15 cellular contexts compared by ENCODE assay signal in the genomic region with DNA sequence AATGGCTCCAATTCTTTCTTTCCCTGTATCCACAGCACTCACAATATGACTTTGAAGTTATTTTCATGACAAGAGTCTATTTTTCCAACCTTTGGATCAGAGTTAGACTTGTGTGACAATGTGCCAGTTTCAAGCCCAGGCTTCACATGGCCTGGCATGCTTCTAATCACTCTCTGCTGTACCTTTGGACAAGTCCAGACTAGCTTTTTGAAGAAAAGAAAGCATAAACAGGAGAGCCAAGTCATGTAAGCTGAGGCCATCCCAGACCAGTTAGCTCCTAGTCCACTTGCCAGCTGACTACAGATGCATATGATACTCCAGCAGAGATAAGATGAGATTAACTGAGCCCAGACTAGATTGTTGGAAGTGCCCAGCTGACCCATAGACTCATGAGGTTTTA.
DNase-seq lines count a peak whose midpoint lies in the region; ATAC-seq lines count a peak whose summit lies in the region.
"Had no signal": no experiment of that assay in that cellular context is flagged by ENCODE, and none has a peak within 500 bp of the region (broad histone marks: within the 10 kb centered on the region; RNA-seq: fewer than 3 reads in every experiment).

No MANE protein-coding gene starts in this region.

- no peak overlapping the region for H3K27ac ChIP-seq in epithelial cell of prostate

- DNase-seq in NCI-H2196 (lab: John Stamatoyannopoulos, UW; ENCODE audit: unreplicated experiment) (peak; percentile 3), NCI-H2196 treated with DMSO at 0.1 percent for 48 hours (lab: John Stamatoyannopoulos, UW; ENCODE audit: unreplicated experiment) (no peak), NCI-H69 (lab: John Stamatoyannopoulos, UW) (peak; percentile 44), epithelial cell of prostate (ENCODE audit: low read depth, low spot score) (peak; percentile 37), CD1c-positive myeloid dendritic cell (ENCODE audit: extremely low spot score) (no peak), A172 (ENCODE audit: low spot score) (no peak)
- DNase-seq: C1 segment of cervical spinal cord; Caco-2; CD8-positive, alpha-beta T cell; DND-41; GDM1; H7 had no signal

- no peaks in the 10 kb centered on the region for H3K9me3 ChIP-seq in neuron (ENCODE audit: low read length)
- H3K9me3 ChIP-seq: Caco-2 had no signal

- ATAC-seq in HG03442 (IDR thresholded peaks at IDR 0.05; ENCODE audit: unreplicated experiment): no peak
- ATAC-seq: CD8-positive, alpha-beta T cell; GM23338 had no signal

- H3K4me3 ChIP-seq in neuron (ENCODE audit: low read length): no peak overlapping the region
- H3K4me3 ChIP-seq: GM23338 had no signal

- no peaks in the 10 kb centered on the region for H3K4me1 ChIP-seq in neuron (ENCODE audit: insufficient read depth, low read length)
- H3K4me1 ChIP-seq: Caco-2 had no signal

- H3K27me3 ChIP-seq in neuron (ENCODE audit: insufficient read depth, low read length): no peaks in the 10 kb centered on the region

- no peaks in the 10 kb centered on the region for H3K36me3 ChIP-seq in neuron (ENCODE audit: insufficient read depth, low read length)

- peak overlapping the region; percentile 34 for H2AFZ ChIP-seq in neuron (ENCODE audit: low read depth, low read length)
- H2AFZ ChIP-seq: GM23338 had no signal

Comparison
In these comparisons a context has a peak if more than half of its experiments do, and no peak if none do; other contexts are left out.
1. DNase-seq: peak in NCI-H2196 (single experiment), NCI-H69 (single experiment) and epithelial cell of prostate (single experiment); none in NCI-H2196 treated with DMSO at 0.1 percent for 48 hours (single experiment), CD1c-positive myeloid dendritic cell (single experiment) and A172 (single experiment).